Comparison of ENCODE assay signal across 8 cellular contexts in genomic region chr9:16869140-16869903, GRCh38. TPM values are rescaled to one million over a fixed set of nuclear protein-coding genes. Genes with fewer than 3 reads are reported as not detected.
DNase-seq lines count a peak whose midpoint lies in the region; ATAC-seq and TF ChIP-seq lines count a peak whose summit lies in the region.

No MANE protein-coding gene starts in this region.

- H3K4me3 Mint-ChIP-seq in natural killer cell treated with Interleukin-12 subunit alpha and Interleukin-12 subunit beta and Interleukin-15 and Interleukin-18, amount 100 ng/mL, for 72 hours = peak overlapping the region; percentile 90

- H3K4me2 ChIP-seq in Loucy (ENCODE audit: low read depth, low read length, poor library complexity, severe bottlenecking) = peak overlapping the region; percentile 71

- peak overlapping the region; percentile 57; the same call in 1 of the 2 replicates for H2AFZ ChIP-seq in Loucy (ENCODE audit: low read length)

- no peak for TF ChIP-seq CTCF in AG09309 (IDR thresholded peaks at IDR 0.05; ENCODE audit: control insufficient read depth, insufficient read depth, low read depth, low read length, missing control alignments)
- no peak for TF ChIP-seq CTCF in Loucy (conservative IDR thresholded peaks at IDR 0.05; ENCODE audit: low read length)
- no peak for TF ChIP-seq CTCF in esophagus squamous epithelium (IDR thresholded peaks at IDR 0.05)

- no peaks in the 10 kb centered on the region for H3K9me3 Mint-ChIP-seq in natural killer cell treated with Interleukin-12 subunit alpha and Interleukin-12 subunit beta and Interleukin-15 and Interleukin-18, amount 100 ng/mL, for 72 hours

- H3K4me3 ChIP-seq in AG09309 (ENCODE audit: control insufficient read depth, low read depth, low read length) (peak overlapping the region; percentile 96), Loucy (ENCODE audit: low read length, poor library complexity, severe bottlenecking) (peak overlapping the region; percentile 67), esophagus squamous epithelium (peak overlapping the region; percentile 56 to 85 (median 82))

- H3K4me1 ChIP-seq in Loucy (ENCODE audit: insufficient read depth, low read length, poor library complexity, severe bottlenecking) = peaks cover 43% of the 10 kb centered on the region
- H3K4me1 ChIP-seq in esophagus squamous epithelium = peaks cover 0 to 77% (median 0%) of the 10 kb centered on the region in 3 donors

- no peaks in the 10 kb centered on the region for H3K27me3 Mint-ChIP-seq in natural killer cell treated with Interleukin-12 subunit alpha and Interleukin-12 subunit beta and Interleukin-15 and Interleukin-18, amount 100 ng/mL, for 72 hours

- no peaks in the 10 kb centered on the region for H3K9me2 ChIP-seq in Loucy (replicated peaks; ENCODE audit: low read depth, low read length)

- no peaks in the 10 kb centered on the region for H3K9me3 ChIP-seq in Loucy (ENCODE audit: insufficient read depth, low read depth, low read length)
- no peaks in the 10 kb centered on the region for H3K9me3 ChIP-seq in esophagus squamous epithelium

- no peaks in the 10 kb centered on the region for H3K36me3 ChIP-seq in Loucy (ENCODE audit: insufficient read depth, low read length)
- no peaks in the 10 kb centered on the region for H3K36me3 ChIP-seq in esophagus squamous epithelium

- intact Hi-C loops in esophagus squamous epithelium (cut with DNase I) = no loop called here

- no peak for ATAC-seq in natural killer cell treated with Interleukin-12 subunit alpha and Interleukin-12 subunit beta and Interleukin-15 and Interleukin-18, amount 100 ng/mL, for 72 hours
- ATAC-seq in GM19463 (IDR thresholded peaks at IDR 0.05; ENCODE audit: unreplicated experiment) (no peak), GM18909 (IDR thresholded peaks at IDR 0.05; ENCODE audit: poor library complexity, unreplicated experiment) (no peak)

- no peak for TF ChIP-seq POLR2A in esophagus squamous epithelium (IDR thresholded peaks at IDR 0.05)

- H3F3A ChIP-seq in Loucy (ENCODE audit: low read depth) = no peaks in the 10 kb centered on the region; the same call in 1 of the 2 replicates

- H3K27ac ChIP-seq in esophagus squamous epithelium = peak overlapping the region; percentile 81 to 95 (median 92)

- H3K9ac ChIP-seq in Loucy (ENCODE audit: low read depth, low read length, poor library complexity, severe bottlenecking) = peak overlapping the region; percentile 60

- H3K27me3 ChIP-seq in Loucy (ENCODE audit: insufficient read depth, low read length, poor library complexity, severe bottlenecking) (no peaks in the 10 kb centered on the region), esophagus squamous epithelium (peaks cover 0 to 27% (median 0%) of the 10 kb centered on the region in 4 donors)

- DNase-seq in AG09309 (ENCODE audit: low read depth) (no peak), esophagus squamous epithelium (lab: John Stamatoyannopoulos, UW) (no peak), T1000 (lab: John Stamatoyannopoulos, UW) (no peak), germinal center (ENCODE audit: low spot score) (no peak)
- no peak for DNase-seq in natural killer cell treated with Interleukin-12 subunit alpha and Interleukin-12 subunit beta and Interleukin-15 and Interleukin-18, amount 100 ng/mL, for 72 hours (ENCODE audit: low spot score)

- peaks cover 11 to 25% of the 10 kb centered on the region in 2 donors for H3K4me1 Mint-ChIP-seq in natural killer cell treated with Interleukin-12 subunit alpha and Interleukin-12 subunit beta and Interleukin-15 and Interleukin-18, amount 100 ng/mL, for 72 hours (ENCODE audit: low read depth in 2 of 2)

- H3K27ac Mint-ChIP-seq in natural killer cell treated with Interleukin-12 subunit alpha and Interleukin-12 subunit beta and Interleukin-15 and Interleukin-18, amount 100 ng/mL, for 72 hours = peak overlapping the region in 1 of 2 donors; percentile 22

- H3K36me3 Mint-ChIP-seq in natural killer cell treated with Interleukin-12 subunit alpha and Interleukin-12 subunit beta and Interleukin-15 and Interleukin-18, amount 100 ng/mL, for 72 hours = no peaks in the 10 kb centered on the region

- no peaks in the 10 kb centered on the region for H3K79me2 ChIP-seq in Loucy (ENCODE audit: insufficient read depth, low read length)

- 11 to 17% methylated on average over 17 to 21 of the region's 21 CpGs for WGBS in esophagus squamous epithelium, 2 donors

- H4K20me1 ChIP-seq in Loucy (ENCODE audit: insufficient read depth, low read length, poor library complexity, severe bottlenecking) = no peaks in the 10 kb centered on the region

RNA-seq across cellular contexts. Expression of gene BNC2, which starts 1.1 kb away (rescaled TPM):
- total RNA-seq in esophagus squamous epithelium = 10 to 100 TPM in 2 of 4 donors, 1 to 10 TPM in 2; 3.6 to 41.8 (median 8.5) TPM
- total RNA-seq in natural killer cell treated with Interleukin-12 subunit alpha and Interleukin-12 subunit beta and Interleukin-15 and Interleukin-18, amount 100 ng/mL, for 72 hours = 1 to 10 TPM; 1.0 to 5.5 TPM
